9 cellular contexts compared by ENCODE assay signal in genomic region chr2:70583091-70583490, GRCh38.
"Had no signal": no experiment of that assay in that cellular context is flagged by ENCODE, and none has a peak within 500 bp of the region (broad histone marks: within the 10 kb centered on the region; RNA-seq: fewer than 3 reads in every experiment).

No MANE protein-coding gene starts in this region.

- ATAC-seq: GM23338, HCT116 had no signal

- H3K4me1 ChIP-seq: HAP-1 had no signal

- H3K4me3 Mint-ChIP-seq: GM23338, H9, HFFc6 had no signal

- H3K4me1 Mint-ChIP-seq: H9 had no signal

- H3K4me3 ChIP-seq: GM23248, GM23338, HAP-1 had no signal

- H3K27ac Mint-ChIP-seq: GM23338, H9, HFFc6 had no signal

- H3K9me3 ChIP-seq: HAP-1 had no signal

- H2AFZ ChIP-seq: GM23248, GM23338 had no signal

- H3K4me2 ChIP-seq: GM23338 had no signal

- H3K36me3 ChIP-seq: HAP-1 had no signal

- DNase-seq: GM23248, GOT3, H7, H9, HCEC 1CT, HFFc6 had no signal

- H3K27ac ChIP-seq: GM23248 had no signal

- H3K9me3 Mint-ChIP-seq: GM23338, H9, HFFc6 had no signal

- H3K9ac ChIP-seq: GM23248 had no signal
